ENCODE assay signal across 2 cellular contexts in the genomic region with DNA sequence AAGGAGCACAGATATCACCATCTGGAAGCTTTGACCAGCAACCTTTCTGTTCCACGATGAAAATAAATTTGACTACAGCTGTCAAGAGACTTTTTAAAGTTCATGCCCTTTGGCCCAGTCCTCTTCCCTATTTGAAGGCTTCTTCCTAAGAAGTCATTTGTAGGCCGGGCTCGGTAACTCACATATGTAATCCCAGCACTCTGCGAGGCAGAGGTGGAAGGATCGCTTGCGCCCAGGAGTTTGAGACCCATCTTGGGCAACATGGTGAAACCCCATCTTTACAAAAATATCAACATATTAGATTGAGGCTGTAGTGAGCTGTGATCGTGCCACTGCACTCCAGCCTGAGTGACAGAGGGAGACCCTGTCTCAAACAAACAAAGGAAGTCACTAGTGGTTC.
TF ChIP-seq lines count a peak whose summit lies in the region.

No MANE protein-coding gene starts in this region.

TF ChIP-seq in liver, 16 proteins besides CTCF, POLR2A, EP300 and RAD21 (continued from another document):
- no peak for TF ChIP-seq RXRA (IDR thresholded peaks at IDR 0.05)
- no peak for TF ChIP-seq EGR1 (IDR thresholded peaks at IDR 0.05; ENCODE audit: low read depth in 2 of 2)
- TF ChIP-seq TAF1 (conservative IDR thresholded peaks at IDR 0.05): no peak
- TF ChIP-seq, protein P1, sequence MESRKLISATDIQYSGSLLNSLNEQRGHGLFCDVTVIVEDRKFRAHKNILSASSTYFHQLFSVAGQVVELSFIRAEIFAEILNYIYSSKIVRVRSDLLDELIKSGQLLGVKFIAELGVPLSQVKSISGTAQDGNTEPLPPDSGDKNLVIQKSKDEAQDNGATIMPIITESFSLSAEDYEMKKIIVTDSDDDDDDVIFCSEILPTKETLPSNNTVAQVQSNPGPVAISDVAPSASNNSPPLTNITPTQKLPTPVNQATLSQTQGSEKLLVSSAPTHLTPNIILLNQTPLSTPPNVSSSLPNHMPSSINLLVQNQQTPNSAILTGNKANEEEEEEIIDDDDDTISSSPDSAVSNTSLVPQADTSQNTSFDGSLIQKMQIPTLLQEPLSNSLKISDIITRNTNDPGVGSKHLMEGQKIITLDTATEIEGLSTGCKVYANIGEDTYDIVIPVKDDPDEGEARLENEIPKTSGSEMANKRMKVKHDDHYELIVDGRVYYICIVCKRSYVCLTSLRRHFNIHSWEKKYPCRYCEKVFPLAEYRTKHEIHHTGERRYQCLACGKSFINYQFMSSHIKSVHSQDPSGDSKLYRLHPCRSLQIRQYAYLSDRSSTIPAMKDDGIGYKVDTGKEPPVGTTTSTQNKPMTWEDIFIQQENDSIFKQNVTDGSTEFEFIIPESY (IDR thresholded peaks at IDR 0.05): no peak
- TF ChIP-seq YY1 (IDR thresholded peaks at IDR 0.05): no peak
- TF ChIP-seq FOXA2 (IDR thresholded peaks at IDR 0.05): no peak
- TF ChIP-seq HNF4G (IDR thresholded peaks at IDR 0.05): no peak
- TF ChIP-seq SP1 (IDR thresholded peaks at IDR 0.05): no peak
- no peak for TF ChIP-seq NR2F2 (IDR thresholded peaks at IDR 0.05)
- TF ChIP-seq, protein P2, sequence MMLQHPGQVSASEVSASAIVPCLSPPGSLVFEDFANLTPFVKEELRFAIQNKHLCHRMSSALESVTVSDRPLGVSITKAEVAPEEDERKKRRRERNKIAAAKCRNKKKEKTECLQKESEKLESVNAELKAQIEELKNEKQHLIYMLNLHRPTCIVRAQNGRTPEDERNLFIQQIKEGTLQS (IDR thresholded peaks at IDR 0.05): no peak
- TF ChIP-seq JUND (IDR thresholded peaks at IDR 0.05): no peak
- TF ChIP-seq, protein P3, sequence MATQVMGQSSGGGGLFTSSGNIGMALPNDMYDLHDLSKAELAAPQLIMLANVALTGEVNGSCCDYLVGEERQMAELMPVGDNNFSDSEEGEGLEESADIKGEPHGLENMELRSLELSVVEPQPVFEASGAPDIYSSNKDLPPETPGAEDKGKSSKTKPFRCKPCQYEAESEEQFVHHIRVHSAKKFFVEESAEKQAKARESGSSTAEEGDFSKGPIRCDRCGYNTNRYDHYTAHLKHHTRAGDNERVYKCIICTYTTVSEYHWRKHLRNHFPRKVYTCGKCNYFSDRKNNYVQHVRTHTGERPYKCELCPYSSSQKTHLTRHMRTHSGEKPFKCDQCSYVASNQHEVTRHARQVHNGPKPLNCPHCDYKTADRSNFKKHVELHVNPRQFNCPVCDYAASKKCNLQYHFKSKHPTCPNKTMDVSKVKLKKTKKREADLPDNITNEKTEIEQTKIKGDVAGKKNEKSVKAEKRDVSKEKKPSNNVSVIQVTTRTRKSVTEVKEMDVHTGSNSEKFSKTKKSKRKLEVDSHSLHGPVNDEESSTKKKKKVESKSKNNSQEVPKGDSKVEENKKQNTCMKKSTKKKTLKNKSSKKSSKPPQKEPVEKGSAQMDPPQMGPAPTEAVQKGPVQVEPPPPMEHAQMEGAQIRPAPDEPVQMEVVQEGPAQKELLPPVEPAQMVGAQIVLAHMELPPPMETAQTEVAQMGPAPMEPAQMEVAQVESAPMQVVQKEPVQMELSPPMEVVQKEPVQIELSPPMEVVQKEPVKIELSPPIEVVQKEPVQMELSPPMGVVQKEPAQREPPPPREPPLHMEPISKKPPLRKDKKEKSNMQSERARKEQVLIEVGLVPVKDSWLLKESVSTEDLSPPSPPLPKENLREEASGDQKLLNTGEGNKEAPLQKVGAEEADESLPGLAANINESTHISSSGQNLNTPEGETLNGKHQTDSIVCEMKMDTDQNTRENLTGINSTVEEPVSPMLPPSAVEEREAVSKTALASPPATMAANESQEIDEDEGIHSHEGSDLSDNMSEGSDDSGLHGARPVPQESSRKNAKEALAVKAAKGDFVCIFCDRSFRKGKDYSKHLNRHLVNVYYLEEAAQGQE (IDR thresholded peaks at IDR 0.05): no peak
- TF ChIP-seq, protein P4, sequence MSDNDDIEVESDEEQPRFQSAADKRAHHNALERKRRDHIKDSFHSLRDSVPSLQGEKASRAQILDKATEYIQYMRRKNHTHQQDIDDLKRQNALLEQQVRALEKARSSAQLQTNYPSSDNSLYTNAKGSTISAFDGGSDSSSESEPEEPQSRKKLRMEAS (IDR thresholded peaks at IDR 0.05): no peak
- TF ChIP-seq GABPA (IDR thresholded peaks at IDR 0.05 in 1 of 2, conservative IDR thresholded peaks at IDR 0.05 in 1 of 2): no peak
- no peak for TF ChIP-seq FOXA1 (IDR thresholded peaks at IDR 0.05)

TF ChIP-seq in HepG2, 621 proteins besides CTCF, POLR2A, EP300 and RAD21:
- TF ChIP-seq, protein P5, sequence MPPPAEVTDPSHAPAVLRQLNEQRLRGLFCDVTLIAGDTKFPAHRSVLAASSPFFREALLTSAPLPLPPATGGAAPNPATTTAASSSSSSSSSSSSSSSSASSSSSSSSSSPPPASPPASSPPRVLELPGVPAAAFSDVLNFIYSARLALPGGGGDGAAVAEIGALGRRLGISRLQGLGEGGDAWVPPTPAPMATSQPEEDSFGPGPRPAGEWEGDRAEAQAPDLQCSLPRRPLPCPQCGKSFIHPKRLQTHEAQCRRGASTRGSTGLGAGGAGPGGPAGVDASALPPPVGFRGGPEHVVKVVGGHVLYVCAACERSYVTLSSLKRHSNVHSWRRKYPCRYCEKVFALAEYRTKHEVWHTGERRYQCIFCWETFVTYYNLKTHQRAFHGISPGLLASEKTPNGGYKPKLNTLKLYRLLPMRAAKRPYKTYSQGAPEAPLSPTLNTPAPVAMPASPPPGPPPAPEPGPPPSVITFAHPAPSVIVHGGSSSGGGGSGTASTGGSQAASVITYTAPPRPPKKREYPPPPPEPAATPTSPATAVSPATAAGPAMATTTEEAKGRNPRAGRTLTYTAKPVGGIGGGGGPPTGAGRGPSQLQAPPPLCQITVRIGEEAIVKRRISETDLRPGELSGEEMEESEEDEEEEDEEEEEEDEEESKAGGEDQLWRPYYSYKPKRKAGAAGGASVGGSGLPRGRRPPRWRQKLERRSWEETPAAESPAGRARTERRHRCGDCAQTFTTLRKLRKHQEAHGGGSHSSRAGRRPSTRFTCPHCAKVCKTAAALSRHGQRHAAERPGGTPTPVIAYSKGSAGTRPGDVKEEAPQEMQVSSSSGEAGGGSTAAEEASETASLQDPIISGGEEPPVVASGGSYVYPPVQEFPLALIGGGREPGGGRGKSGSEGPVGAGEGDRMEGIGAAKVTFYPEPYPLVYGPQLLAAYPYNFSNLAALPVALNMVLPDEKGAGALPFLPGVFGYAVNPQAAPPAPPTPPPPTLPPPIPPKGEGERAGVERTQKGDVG (CRISPR knock-in tag; IDR thresholded peaks at IDR 0.05; ENCODE audit: borderline replicate concordance): no peak
- TF ChIP-seq, protein P6, sequence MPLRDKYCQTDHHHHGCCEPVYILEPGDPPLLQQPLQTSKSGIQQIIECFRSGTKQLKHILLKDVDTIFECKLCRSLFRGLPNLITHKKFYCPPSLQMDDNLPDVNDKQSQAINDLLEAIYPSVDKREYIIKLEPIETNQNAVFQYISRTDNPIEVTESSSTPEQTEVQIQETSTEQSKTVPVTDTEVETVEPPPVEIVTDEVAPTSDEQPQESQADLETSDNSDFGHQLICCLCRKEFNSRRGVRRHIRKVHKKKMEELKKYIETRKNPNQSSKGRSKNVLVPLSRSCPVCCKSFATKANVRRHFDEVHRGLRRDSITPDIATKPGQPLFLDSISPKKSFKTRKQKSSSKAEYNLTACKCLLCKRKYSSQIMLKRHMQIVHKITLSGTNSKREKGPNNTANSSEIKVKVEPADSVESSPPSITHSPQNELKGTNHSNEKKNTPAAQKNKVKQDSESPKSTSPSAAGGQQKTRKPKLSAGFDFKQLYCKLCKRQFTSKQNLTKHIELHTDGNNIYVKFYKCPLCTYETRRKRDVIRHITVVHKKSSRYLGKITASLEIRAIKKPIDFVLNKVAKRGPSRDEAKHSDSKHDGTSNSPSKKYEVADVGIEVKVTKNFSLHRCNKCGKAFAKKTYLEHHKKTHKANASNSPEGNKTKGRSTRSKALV (CRISPR knock-in tag; IDR thresholded peaks at IDR 0.05): no peak
- TF ChIP-seq ZNF670 (CRISPR knock-in tag; IDR thresholded peaks at IDR 0.05; ENCODE audit: borderline replicate concordance): no peak
- TF ChIP-seq, protein P7, sequence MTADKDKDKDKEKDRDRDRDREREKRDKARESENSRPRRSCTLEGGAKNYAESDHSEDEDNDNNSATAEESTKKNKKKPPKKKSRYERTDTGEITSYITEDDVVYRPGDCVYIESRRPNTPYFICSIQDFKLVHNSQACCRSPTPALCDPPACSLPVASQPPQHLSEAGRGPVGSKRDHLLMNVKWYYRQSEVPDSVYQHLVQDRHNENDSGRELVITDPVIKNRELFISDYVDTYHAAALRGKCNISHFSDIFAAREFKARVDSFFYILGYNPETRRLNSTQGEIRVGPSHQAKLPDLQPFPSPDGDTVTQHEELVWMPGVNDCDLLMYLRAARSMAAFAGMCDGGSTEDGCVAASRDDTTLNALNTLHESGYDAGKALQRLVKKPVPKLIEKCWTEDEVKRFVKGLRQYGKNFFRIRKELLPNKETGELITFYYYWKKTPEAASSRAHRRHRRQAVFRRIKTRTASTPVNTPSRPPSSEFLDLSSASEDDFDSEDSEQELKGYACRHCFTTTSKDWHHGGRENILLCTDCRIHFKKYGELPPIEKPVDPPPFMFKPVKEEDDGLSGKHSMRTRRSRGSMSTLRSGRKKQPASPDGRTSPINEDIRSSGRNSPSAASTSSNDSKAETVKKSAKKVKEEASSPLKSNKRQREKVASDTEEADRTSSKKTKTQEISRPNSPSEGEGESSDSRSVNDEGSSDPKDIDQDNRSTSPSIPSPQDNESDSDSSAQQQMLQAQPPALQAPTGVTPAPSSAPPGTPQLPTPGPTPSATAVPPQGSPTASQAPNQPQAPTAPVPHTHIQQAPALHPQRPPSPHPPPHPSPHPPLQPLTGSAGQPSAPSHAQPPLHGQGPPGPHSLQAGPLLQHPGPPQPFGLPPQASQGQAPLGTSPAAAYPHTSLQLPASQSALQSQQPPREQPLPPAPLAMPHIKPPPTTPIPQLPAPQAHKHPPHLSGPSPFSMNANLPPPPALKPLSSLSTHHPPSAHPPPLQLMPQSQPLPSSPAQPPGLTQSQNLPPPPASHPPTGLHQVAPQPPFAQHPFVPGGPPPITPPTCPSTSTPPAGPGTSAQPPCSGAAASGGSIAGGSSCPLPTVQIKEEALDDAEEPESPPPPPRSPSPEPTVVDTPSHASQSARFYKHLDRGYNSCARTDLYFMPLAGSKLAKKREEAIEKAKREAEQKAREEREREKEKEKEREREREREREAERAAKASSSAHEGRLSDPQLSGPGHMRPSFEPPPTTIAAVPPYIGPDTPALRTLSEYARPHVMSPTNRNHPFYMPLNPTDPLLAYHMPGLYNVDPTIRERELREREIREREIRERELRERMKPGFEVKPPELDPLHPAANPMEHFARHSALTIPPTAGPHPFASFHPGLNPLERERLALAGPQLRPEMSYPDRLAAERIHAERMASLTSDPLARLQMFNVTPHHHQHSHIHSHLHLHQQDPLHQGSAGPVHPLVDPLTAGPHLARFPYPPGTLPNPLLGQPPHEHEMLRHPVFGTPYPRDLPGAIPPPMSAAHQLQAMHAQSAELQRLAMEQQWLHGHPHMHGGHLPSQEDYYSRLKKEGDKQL (CRISPR knock-in tag; IDR thresholded peaks at IDR 0.05; ENCODE audit: low read depth): no peak
